1 cellular context compared by ENCODE assay signal in genomic region chr16:81823734-81824133, GRCh38.
A peak's percentile ranks its signal among the peaks of the same experiment; 100 is the strongest.
TF ChIP-seq lines count a peak whose summit lies in the region.

No MANE protein-coding gene starts in this region.

TF ChIP-seq in HepG2, 621 proteins besides CTCF, POLR2A, EP300 and RAD21:
- peak; percentile 85; the same call in 1 of the 2 replicates for TF ChIP-seq ZNF512 (CRISPR knock-in tag; IDR thresholded peaks at IDR 0.05)
- TF ChIP-seq MAX (IDR thresholded peaks at IDR 0.05): no peak
TF ChIP-seq in HepG2: peak in this region for 1.
